12 cellular contexts compared by ENCODE assay signal in the genomic region with DNA sequence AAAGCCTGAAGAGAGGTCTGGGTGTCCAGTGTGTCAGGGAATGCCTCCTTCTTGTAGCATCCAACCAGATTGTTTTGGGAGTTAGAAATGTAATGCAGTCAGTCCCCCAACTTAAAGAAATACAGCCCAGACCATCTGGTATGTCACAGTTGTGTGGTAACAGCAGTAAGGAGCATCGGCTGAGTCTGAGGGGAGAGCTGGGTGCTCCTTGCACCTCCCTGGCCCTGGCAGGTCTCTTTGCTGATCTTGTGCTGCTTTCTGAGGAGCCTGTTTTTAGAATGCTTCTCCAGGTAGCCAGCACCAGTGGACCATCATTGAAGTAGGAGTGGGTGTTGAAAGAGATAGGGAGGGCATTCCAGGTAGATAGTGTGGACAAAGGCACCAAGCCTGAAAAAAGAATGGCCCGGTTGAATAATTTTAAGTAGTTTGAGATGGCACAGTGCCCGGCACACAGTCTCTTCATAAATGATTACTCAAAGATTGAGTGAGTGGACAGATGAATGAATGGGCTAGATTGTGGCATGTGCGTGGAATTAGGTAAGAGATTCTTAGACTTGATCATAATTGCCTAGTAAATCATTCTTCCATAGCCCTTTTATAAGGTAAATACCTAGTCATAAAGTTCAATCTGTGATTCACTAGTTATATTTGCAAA. TPM values are rescaled to one million over a fixed set of nuclear protein-coding genes. Genes with fewer than 3 reads are reported as not detected.
A peak's percentile ranks its signal among the peaks of the same experiment; 100 is the strongest.
DNase-seq lines count a peak whose midpoint lies in the region; ATAC-seq and TF ChIP-seq lines count a peak whose summit lies in the region.
"Had no signal": no experiment of that assay in that cellular context is flagged by ENCODE, and none has a peak within 500 bp of the region (broad histone marks: within the 10 kb centered on the region; RNA-seq: fewer than 3 reads in every experiment).

No MANE protein-coding gene starts in this region.

- ATAC-seq in SK-N-SH treated with all-trans-retinoic acid at 6 μM for 48 hours = peak; percentile 28
- peak; percentile 77 to 88 for ATAC-seq in lower lobe of right lung
- no peak for ATAC-seq in GM21529 (IDR thresholded peaks at IDR 0.05; ENCODE audit: unreplicated experiment)
- ATAC-seq: CD8-positive, alpha-beta T cell had no signal

- in situ Hi-C loops in KBM-7 (cut with MboI; ENCODE audit: low pct_unique_long_range_greater_than_20kb, low sequenced_read_pairs) = no loop called here

- no peaks in the 10 kb centered on the region for H3K36me3 ChIP-seq in lower lobe of right lung
- H3K36me3 ChIP-seq in BE2C = no peaks in the 10 kb centered on the region

- H3K27me3 ChIP-seq in lower lobe of right lung (ENCODE audit: low read depth) = no peaks in the 10 kb centered on the region
- H3K27me3 ChIP-seq in BE2C = no peaks in the 10 kb centered on the region

- peaks cover 50% of the 10 kb centered on the region for H3K4me1 ChIP-seq in lower lobe of right lung
- no peaks in the 10 kb centered on the region for H3K4me1 ChIP-seq in BE2C

- DNase-seq in COLO829 (ENCODE audit: low spot score) (peak; percentile 61), HT-29 (ENCODE audit: low spot score) (peak; percentile 52), lower lobe of right lung (peak; percentile 52), BE2C (no peak), T-helper 1 cell (no peak), KBM-7 (no peak)
- DNase-seq: CD8-positive, alpha-beta T cell; NCI-H1436 treated with DMSO at 0.1 percent for 48 hours; SIG-M5; stimulated activated CD4-positive, alpha-beta T cell treated with anti-CD3 and anti-CD28 coated beads, Interleukin-4, amount 100 ng/mL, for 1 hour had no signal

- H3K27ac ChIP-seq in lower lobe of right lung = peak overlapping the region; percentile 0

- no peaks in the 10 kb centered on the region for H3K9me3 ChIP-seq in lower lobe of right lung
- H3K9me3 ChIP-seq in BE2C = no peaks in the 10 kb centered on the region

- H3K4me3 ChIP-seq in lower lobe of right lung (no peak overlapping the region), BE2C (ENCODE audit: low read depth, low read length) (no peak overlapping the region)

- TF ChIP-seq CTCF in lower lobe of right lung (IDR thresholded peaks at IDR 0.05) (no peak), BE2C (IDR thresholded peaks at IDR 0.05; ENCODE audit: low read depth, low read length) (no peak)

- intact Hi-C loops in lower lobe of right lung (cut with DNase I) = no loop called here

TF ChIP-seq in SK-N-SH treated with all-trans-retinoic acid at 6 μM for 48 hours, 23 proteins besides CTCF, POLR2A, EP300 and RAD21:
- no peak for TF ChIP-seq PPARA (CRISPR knock-in tag; IDR thresholded peaks at IDR 0.05; ENCODE audit: borderline replicate concordance)
- TF ChIP-seq ZC3H10 (CRISPR knock-in tag; IDR thresholded peaks at IDR 0.05) = no peak
- TF ChIP-seq CSDC2 (CRISPR knock-in tag; IDR thresholded peaks at IDR 0.05) = no peak
- no peak for TF ChIP-seq ARNTL (CRISPR knock-in tag; IDR thresholded peaks at IDR 0.05; ENCODE audit: borderline replicate concordance, low read depth)
- TF ChIP-seq TCF4 (CRISPR knock-in tag; IDR thresholded peaks at IDR 0.05; ENCODE audit: borderline replicate concordance) = no peak
- no peak for TF ChIP-seq ZNF8 (CRISPR knock-in tag; IDR thresholded peaks at IDR 0.05)
- no peak for TF ChIP-seq ZNF70 (CRISPR knock-in tag; IDR thresholded peaks at IDR 0.05)
- TF ChIP-seq BACH2 (CRISPR knock-in tag; IDR thresholded peaks at IDR 0.05; ENCODE audit: borderline replicate concordance) = no peak
- TF ChIP-seq, protein P1, sequence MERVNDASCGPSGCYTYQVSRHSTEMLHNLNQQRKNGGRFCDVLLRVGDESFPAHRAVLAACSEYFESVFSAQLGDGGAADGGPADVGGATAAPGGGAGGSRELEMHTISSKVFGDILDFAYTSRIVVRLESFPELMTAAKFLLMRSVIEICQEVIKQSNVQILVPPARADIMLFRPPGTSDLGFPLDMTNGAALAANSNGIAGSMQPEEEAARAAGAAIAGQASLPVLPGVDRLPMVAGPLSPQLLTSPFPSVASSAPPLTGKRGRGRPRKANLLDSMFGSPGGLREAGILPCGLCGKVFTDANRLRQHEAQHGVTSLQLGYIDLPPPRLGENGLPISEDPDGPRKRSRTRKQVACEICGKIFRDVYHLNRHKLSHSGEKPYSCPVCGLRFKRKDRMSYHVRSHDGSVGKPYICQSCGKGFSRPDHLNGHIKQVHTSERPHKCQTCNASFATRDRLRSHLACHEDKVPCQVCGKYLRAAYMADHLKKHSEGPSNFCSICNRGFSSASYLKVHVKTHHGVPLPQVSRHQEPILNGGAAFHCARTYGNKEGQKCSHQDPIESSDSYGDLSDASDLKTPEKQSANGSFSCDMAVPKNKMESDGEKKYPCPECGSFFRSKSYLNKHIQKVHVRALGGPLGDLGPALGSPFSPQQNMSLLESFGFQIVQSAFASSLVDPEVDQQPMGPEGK (CRISPR knock-in tag; IDR thresholded peaks at IDR 0.05; ENCODE audit: borderline replicate concordance) = no peak
- TF ChIP-seq ZFP3 (CRISPR knock-in tag; IDR thresholded peaks at IDR 0.05) = no peak
- no peak for TF ChIP-seq RARB (CRISPR knock-in tag; IDR thresholded peaks at IDR 0.05)
TF ChIP-seq in SK-N-SH treated with all-trans-retinoic acid at 6 μM for 48 hours: peak in this region for 0.

RNA-seq across cellular contexts. Expression of a gene that starts 46.5 kb away (rescaled TPM):
- total RNA-seq in HT-29 (2014; rRNA removed; shearing (Covaris generic)) = 12.1 and 13.1 TPM in 2 replicates
- total RNA-seq in lower lobe of right lung = 96.9 TPM
- polyA plus RNA-seq in BE2C (2012; ENCODE audit: insufficient read depth, insufficient read length, low read depth) = 19.8 TPM

Comparison
In these comparisons a context has a peak if more than half of its experiments do, and no peak if none do; other contexts are left out.
1. DNase-seq: peak in COLO829 (single experiment), HT-29 (single experiment) and lower lobe of right lung (single experiment); none in BE2C (single experiment), T-helper 1 cell (0 of 5) and KBM-7 (single experiment).